1 cellular context compared by ENCODE assay signal in genomic region chr14:86708846-86709339, GRCh38.
TF ChIP-seq lines count a peak whose summit lies in the region.

No MANE protein-coding gene starts in this region.

TF ChIP-seq in HepG2, 621 proteins besides CTCF, POLR2A, EP300 and RAD21 (continued from another document and continues in another):
- TF ChIP-seq, protein P1, sequence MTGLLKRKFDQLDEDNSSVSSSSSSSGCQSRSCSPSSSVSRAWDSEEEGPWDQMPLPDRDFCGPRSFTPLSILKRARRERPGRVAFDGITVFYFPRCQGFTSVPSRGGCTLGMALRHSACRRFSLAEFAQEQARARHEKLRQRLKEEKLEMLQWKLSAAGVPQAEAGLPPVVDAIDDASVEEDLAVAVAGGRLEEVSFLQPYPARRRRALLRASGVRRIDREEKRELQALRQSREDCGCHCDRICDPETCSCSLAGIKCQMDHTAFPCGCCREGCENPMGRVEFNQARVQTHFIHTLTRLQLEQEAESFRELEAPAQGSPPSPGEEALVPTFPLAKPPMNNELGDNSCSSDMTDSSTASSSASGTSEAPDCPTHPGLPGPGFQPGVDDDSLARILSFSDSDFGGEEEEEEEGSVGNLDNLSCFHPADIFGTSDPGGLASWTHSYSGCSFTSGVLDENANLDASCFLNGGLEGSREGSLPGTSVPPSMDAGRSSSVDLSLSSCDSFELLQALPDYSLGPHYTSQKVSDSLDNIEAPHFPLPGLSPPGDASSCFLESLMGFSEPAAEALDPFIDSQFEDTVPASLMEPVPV (CRISPR knock-in tag; IDR thresholded peaks at IDR 0.05), result no peak
- no peak for TF ChIP-seq NFE2L1 (CRISPR knock-in tag; IDR thresholded peaks at IDR 0.05; ENCODE audit: borderline replicate concordance)
- no peak for TF ChIP-seq ZNF607 (CRISPR knock-in tag; IDR thresholded peaks at IDR 0.05; ENCODE audit: borderline replicate concordance)
- TF ChIP-seq ZNF790 (CRISPR knock-in tag; IDR thresholded peaks at IDR 0.05; ENCODE audit: borderline replicate concordance), result no peak
- TF ChIP-seq GABPB1 (CRISPR knock-in tag; IDR thresholded peaks at IDR 0.05), result no peak; the same call in 1 of the 2 replicates
- no peak for TF ChIP-seq IRF1 (CRISPR knock-in tag; IDR thresholded peaks at IDR 0.05; ENCODE audit: low read depth)
- no peak for TF ChIP-seq ZNF713 (CRISPR knock-in tag; IDR thresholded peaks at IDR 0.05)
- TF ChIP-seq SMAD9 (CRISPR knock-in tag; IDR thresholded peaks at IDR 0.05), result no peak
- TF ChIP-seq ZNF256 (CRISPR knock-in tag; conservative IDR thresholded peaks at IDR 0.05), result no peak
- TF ChIP-seq ATF6 (CRISPR knock-in tag; conservative IDR thresholded peaks at IDR 0.05), result 0 out of 2 replicates have a peak, but pooled peaks have one; percentile 4
- TF ChIP-seq SRSF1 (optimal IDR thresholded peaks at IDR 0.05; ENCODE audit: low read depth, low read length), result no peak
- TF ChIP-seq, protein P2, sequence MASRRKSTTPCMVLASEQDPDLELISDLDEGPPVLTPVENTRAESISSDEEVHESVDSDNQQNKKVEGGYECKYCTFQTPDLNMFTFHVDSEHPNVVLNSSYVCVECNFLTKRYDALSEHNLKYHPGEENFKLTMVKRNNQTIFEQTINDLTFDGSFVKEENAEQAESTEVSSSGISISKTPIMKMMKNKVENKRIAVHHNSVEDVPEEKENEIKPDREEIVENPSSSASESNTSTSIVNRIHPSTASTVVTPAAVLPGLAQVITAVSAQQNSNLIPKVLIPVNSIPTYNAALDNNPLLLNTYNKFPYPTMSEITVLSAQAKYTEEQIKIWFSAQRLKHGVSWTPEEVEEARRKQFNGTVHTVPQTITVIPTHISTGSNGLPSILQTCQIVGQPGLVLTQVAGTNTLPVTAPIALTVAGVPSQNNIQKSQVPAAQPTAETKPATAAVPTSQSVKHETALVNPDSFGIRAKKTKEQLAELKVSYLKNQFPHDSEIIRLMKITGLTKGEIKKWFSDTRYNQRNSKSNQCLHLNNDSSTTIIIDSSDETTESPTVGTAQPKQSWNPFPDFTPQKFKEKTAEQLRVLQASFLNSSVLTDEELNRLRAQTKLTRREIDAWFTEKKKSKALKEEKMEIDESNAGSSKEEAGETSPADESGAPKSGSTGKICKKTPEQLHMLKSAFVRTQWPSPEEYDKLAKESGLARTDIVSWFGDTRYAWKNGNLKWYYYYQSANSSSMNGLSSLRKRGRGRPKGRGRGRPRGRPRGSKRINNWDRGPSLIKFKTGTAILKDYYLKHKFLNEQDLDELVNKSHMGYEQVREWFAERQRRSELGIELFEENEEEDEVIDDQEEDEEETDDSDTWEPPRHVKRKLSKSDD (CRISPR knock-in tag; IDR thresholded peaks at IDR 0.05; ENCODE audit: low read depth), result no peak
- TF ChIP-seq NFKBIZ (CRISPR knock-in tag; IDR thresholded peaks at IDR 0.05), result peak; percentile 76; the same call in 1 of the 2 replicates
- TF ChIP-seq, protein P3, sequence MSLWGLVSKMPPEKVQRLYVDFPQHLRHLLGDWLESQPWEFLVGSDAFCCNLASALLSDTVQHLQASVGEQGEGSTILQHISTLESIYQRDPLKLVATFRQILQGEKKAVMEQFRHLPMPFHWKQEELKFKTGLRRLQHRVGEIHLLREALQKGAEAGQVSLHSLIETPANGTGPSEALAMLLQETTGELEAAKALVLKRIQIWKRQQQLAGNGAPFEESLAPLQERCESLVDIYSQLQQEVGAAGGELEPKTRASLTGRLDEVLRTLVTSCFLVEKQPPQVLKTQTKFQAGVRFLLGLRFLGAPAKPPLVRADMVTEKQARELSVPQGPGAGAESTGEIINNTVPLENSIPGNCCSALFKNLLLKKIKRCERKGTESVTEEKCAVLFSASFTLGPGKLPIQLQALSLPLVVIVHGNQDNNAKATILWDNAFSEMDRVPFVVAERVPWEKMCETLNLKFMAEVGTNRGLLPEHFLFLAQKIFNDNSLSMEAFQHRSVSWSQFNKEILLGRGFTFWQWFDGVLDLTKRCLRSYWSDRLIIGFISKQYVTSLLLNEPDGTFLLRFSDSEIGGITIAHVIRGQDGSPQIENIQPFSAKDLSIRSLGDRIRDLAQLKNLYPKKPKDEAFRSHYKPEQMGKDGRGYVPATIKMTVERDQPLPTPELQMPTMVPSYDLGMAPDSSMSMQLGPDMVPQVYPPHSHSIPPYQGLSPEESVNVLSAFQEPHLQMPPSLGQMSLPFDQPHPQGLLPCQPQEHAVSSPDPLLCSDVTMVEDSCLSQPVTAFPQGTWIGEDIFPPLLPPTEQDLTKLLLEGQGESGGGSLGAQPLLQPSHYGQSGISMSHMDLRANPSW (CRISPR knock-in tag; IDR thresholded peaks at IDR 0.05; ENCODE audit: borderline replicate concordance), result peak; percentile 80; the same call in 1 of the 2 replicates
- TF ChIP-seq, protein P4, sequence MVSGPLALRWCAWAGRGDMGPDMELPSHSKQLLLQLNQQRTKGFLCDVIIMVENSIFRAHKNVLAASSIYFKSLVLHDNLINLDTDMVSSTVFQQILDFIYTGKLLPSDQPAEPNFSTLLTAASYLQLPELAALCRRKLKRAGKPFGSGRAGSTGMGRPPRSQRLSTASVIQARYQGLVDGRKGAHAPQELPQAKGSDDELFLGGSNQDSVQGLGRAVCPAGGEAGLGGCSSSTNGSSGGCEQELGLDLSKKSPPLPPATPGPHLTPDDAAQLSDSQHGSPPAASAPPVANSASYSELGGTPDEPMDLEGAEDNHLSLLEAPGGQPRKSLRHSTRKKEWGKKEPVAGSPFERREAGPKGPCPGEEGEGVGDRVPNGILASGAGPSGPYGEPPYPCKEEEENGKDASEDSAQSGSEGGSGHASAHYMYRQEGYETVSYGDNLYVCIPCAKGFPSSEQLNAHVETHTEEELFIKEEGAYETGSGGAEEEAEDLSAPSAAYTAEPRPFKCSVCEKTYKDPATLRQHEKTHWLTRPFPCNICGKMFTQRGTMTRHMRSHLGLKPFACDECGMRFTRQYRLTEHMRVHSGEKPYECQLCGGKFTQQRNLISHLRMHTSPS (CRISPR knock-in tag; IDR thresholded peaks at IDR 0.05; ENCODE audit: low read depth), result no peak
- peak; percentile 88 for TF ChIP-seq PHF5A (CRISPR knock-in tag; IDR thresholded peaks at IDR 0.05; ENCODE audit: low read depth, unreplicated experiment)
- TF ChIP-seq ZSCAN21 (CRISPR knock-in tag; IDR thresholded peaks at IDR 0.05; ENCODE audit: borderline replicate concordance), result no peak
- TF ChIP-seq TCF12 (IDR thresholded peaks at IDR 0.05), result no peak
- TF ChIP-seq TCF12 (CRISPR knock-in tag; IDR thresholded peaks at IDR 0.05), result peak; percentile 24; the same call in 1 of the 2 replicates
- TF ChIP-seq ZNF776 (CRISPR knock-in tag; IDR thresholded peaks at IDR 0.05), result no peak
- peak; percentile 54; the same call in 1 of the 2 replicates for TF ChIP-seq KMT2B (CRISPR knock-in tag; IDR thresholded peaks at IDR 0.05)
- TF ChIP-seq ZNF879 (CRISPR knock-in tag; IDR thresholded peaks at IDR 0.05), result no peak
- no peak for TF ChIP-seq ZFP62 (CRISPR knock-in tag; IDR thresholded peaks at IDR 0.05)
- 0 out of 2 replicates have a peak, but pooled peaks have one; percentile 44 for TF ChIP-seq YEATS4 (CRISPR knock-in tag; IDR thresholded peaks at IDR 0.05; ENCODE audit: borderline replicate concordance)
- 0 out of 2 replicates have a peak, but pooled peaks have one; percentile 38 for TF ChIP-seq TSC22D2 (CRISPR knock-in tag; IDR thresholded peaks at IDR 0.05; ENCODE audit: borderline replicate concordance)
- TF ChIP-seq, protein P5, sequence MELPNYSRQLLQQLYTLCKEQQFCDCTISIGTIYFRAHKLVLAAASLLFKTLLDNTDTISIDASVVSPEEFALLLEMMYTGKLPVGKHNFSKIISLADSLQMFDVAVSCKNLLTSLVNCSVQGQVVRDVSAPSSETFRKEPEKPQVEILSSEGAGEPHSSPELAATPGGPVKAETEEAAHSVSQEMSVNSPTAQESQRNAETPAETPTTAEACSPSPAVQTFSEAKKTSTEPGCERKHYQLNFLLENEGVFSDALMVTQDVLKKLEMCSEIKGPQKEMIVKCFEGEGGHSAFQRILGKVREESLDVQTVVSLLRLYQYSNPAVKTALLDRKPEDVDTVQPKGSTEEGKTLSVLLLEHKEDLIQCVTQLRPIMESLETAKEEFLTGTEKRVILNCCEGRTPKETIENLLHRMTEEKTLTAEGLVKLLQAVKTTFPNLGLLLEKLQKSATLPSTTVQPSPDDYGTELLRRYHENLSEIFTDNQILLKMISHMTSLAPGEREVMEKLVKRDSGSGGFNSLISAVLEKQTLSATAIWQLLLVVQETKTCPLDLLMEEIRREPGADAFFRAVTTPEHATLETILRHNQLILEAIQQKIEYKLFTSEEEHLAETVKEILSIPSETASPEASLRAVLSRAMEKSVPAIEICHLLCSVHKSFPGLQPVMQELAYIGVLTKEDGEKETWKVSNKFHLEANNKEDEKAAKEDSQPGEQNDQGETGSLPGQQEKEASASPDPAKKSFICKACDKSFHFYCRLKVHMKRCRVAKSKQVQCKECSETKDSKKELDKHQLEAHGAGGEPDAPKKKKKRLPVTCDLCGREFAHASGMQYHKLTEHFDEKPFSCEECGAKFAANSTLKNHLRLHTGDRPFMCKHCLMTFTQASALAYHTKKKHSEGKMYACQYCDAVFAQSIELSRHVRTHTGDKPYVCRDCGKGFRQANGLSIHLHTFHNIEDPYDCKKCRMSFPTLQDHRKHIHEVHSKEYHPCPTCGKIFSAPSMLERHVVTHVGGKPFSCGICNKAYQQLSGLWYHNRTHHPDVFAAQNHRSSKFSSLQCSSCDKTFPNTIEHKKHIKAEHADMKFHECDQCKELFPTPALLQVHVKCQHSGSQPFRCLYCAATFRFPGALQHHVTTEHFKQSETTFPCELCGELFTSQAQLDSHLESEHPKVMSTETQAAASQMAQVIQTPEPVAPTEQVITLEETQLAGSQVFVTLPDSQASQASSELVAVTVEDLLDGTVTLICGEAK (IDR thresholded peaks at IDR 0.05), result no peak
- TF ChIP-seq, protein P5 (CRISPR knock-in tag; IDR thresholded peaks at IDR 0.05), result no peak; the same call in 1 of the 2 replicates
- TF ChIP-seq ZNF740 (CRISPR knock-in tag; IDR thresholded peaks at IDR 0.05), result no peak
- TF ChIP-seq HNRNPK (IDR thresholded peaks at IDR 0.05; ENCODE audit: low read depth, low read length, poor library complexity, severe bottlenecking), result no peak
- TF ChIP-seq, protein P6, sequence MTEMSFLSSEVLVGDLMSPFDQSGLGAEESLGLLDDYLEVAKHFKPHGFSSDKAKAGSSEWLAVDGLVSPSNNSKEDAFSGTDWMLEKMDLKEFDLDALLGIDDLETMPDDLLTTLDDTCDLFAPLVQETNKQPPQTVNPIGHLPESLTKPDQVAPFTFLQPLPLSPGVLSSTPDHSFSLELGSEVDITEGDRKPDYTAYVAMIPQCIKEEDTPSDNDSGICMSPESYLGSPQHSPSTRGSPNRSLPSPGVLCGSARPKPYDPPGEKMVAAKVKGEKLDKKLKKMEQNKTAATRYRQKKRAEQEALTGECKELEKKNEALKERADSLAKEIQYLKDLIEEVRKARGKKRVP (CRISPR knock-in tag; IDR thresholded peaks at IDR 0.05), result peak in 1 of 2 experiments; percentile 83; a peak in 2 of 4 replicates
- peak; percentile 86 for TF ChIP-seq ERF (CRISPR knock-in tag; IDR thresholded peaks at IDR 0.05)
- TF ChIP-seq RAD51 (IDR thresholded peaks at IDR 0.05; ENCODE audit: borderline replicate concordance), result no peak
- TF ChIP-seq PHF20 (CRISPR knock-in tag; IDR thresholded peaks at IDR 0.05), result no peak
- no peak for TF ChIP-seq AGO2 (optimal IDR thresholded peaks at IDR 0.05; ENCODE audit: low read depth, low read length)
- no peak for TF ChIP-seq ZNF709 (CRISPR knock-in tag; IDR thresholded peaks at IDR 0.05)
